9 cellular contexts compared by ENCODE assay signal in genomic region chr4:78056265-78057129, GRCh38. TPM values are rescaled to one million over a fixed set of nuclear protein-coding genes. Genes with fewer than 3 reads are reported as not detected.
DNase-seq lines count a peak whose midpoint lies in the region; ATAC-seq lines count a peak whose summit lies in the region.
"Had no signal": no experiment of that assay in that cellular context is flagged by ENCODE, and none has a peak within 500 bp of the region (broad histone marks: within the 10 kb centered on the region; RNA-seq: fewer than 3 reads in every experiment).

No MANE protein-coding gene starts in this region.

- peaks cover 52% of the 10 kb centered on the region for H3K27me3 ChIP-seq in BLaER1
- H3K27me3 ChIP-seq in Karpas-422 (ENCODE audit: low read length), result no peaks in the 10 kb centered on the region

- H3K36me3 Mint-ChIP-seq in activated naive CD4-positive, alpha-beta T cell treated with anti-CD3 and anti-CD28 coated beads, Interleukin-2, amount 50 U/mL, for 72 hours, result peaks cover 12 to 15% of the 10 kb centered on the region in 2 donors

- H3K9ac ChIP-seq in BLaER1 (0 out of 2 replicates have a peak overlapping the region, but pooled peaks have one; percentile 7), Karpas-422 (ENCODE audit: low read length) (no peak overlapping the region)

- H3K27ac Mint-ChIP-seq in activated naive CD4-positive, alpha-beta T cell treated with anti-CD3 and anti-CD28 coated beads, Interleukin-2, amount 50 U/mL, for 72 hours, result no peak overlapping the region

- H3K4me2 ChIP-seq in BLaER1, result peak overlapping the region; percentile 97
- no peak overlapping the region for H3K4me2 ChIP-seq in Karpas-422 (ENCODE audit: low read depth, low read length, poor library complexity, severe bottlenecking)

- H3K27ac ChIP-seq in BLaER1 (no peak overlapping the region), Karpas-422 (ENCODE audit: low read length) (no peak overlapping the region)

- H4K20me1 ChIP-seq in BLaER1 (peaks cover 26% of the 10 kb centered on the region), Karpas-422 (ENCODE audit: insufficient read depth, low read depth, low read length) (no peaks in the 10 kb centered on the region)

- peaks cover 34% of the 10 kb centered on the region for H3K4me1 ChIP-seq in BLaER1
- H3K4me1 ChIP-seq in Karpas-422 (ENCODE audit: low read length), result no peaks in the 10 kb centered on the region

- H3K9me3 ChIP-seq in BLaER1, result no peaks in the 10 kb centered on the region
- no peaks in the 10 kb centered on the region for H3K9me3 ChIP-seq in Karpas-422 (ENCODE audit: low read length)

- intact Hi-C loops in Right ventricle myocardium inferior (cut with DNase I), result loop anchor here (5.0 to 10.0 kb wide), 3 partner anchors 46 to 238 kb away; no protein-coding TSS in a partner anchor

- no peaks in the 10 kb centered on the region for H3K79me2 ChIP-seq in Karpas-422 (ENCODE audit: low read length)

- peak overlapping the region; percentile 67 for H3K4me3 ChIP-seq in BLaER1
- H3K4me3 ChIP-seq in Karpas-422 (ENCODE audit: low read length), result no peak overlapping the region

- peak; percentile 78 for ATAC-seq in GM18907 (IDR thresholded peaks at IDR 0.05; ENCODE audit: unreplicated experiment)
- peak; percentile 75 for ATAC-seq in HG03354 (IDR thresholded peaks at IDR 0.05; ENCODE audit: poor library complexity, severe bottlenecking, unreplicated experiment)
- ATAC-seq in activated naive CD4-positive, alpha-beta T cell treated with anti-CD3 and anti-CD28 coated beads, Interleukin-2, amount 50 U/mL, for 72 hours, result peak; percentile 64 to 67
- ATAC-seq in Right ventricle myocardium inferior, result peak; percentile 69

- no peak overlapping the region for H2AFZ ChIP-seq in Karpas-422 (ENCODE audit: low read length)

- H3K9me2 ChIP-seq in Karpas-422 (replicated peaks; ENCODE audit: insufficient read depth, low read length), result no peaks in the 10 kb centered on the region

- DNase-seq in NCI-H510A (lab: John Stamatoyannopoulos, UW), result peak; percentile 97
- peak; percentile 16 to 56 for DNase-seq in activated naive CD4-positive, alpha-beta T cell treated with anti-CD3 and anti-CD28 coated beads, Interleukin-2, amount 50 U/mL, for 72 hours (ENCODE audit: low spot score in 2 of 2)
- DNase-seq in Right ventricle myocardium inferior (ENCODE audit: missing footprints), result peak; percentile 75
- peak; percentile 45 for DNase-seq in non-pigmented ciliary epithelial cell (ENCODE audit: low read depth)
- no peak for DNase-seq in Karpas-422

- H3K36me3 ChIP-seq in BLaER1 (no peaks in the 10 kb centered on the region), Karpas-422 (ENCODE audit: insufficient read depth, low read length) (no peaks in the 10 kb centered on the region)

- H3K9me3 Mint-ChIP-seq in activated naive CD4-positive, alpha-beta T cell treated with anti-CD3 and anti-CD28 coated beads, Interleukin-2, amount 50 U/mL, for 72 hours, result no peaks in the 10 kb centered on the region

RNA-seq across cellular contexts. Expression of gene FRAS1, which starts 0.6 kb away (rescaled TPM):
- under 1 TPM in 1 of 2 donors, not detected in 1; 0.06 TPM for total RNA-seq in activated naive CD4-positive, alpha-beta T cell treated with anti-CD3 and anti-CD28 coated beads, Interleukin-2, amount 50 U/mL, for 72 hours
- total RNA-seq in Right ventricle myocardium inferior, result 2.2 TPM
- total RNA-seq in Karpas-422 (2014; rRNA removed; shearing (Covaris generic); ENCODE audit: low replicate concordance), result not detected in 2 replicates
- total RNA-seq: T-helper 2 cell treated with Interferon-gamma antibody and Interleukin-4, amounts not matched to agents 100 ng/mL and 5 ng/mL, for 36 hours had no signal
